In genomic region chr10:69874464-69874863, GRCh38 we compare ENCODE assay signal across 17 cellular contexts.
A peak's percentile ranks its signal among the peaks of the same experiment; 100 is the strongest.
DNase-seq lines count a peak whose midpoint lies in the region; ATAC-seq, FAIRE-seq and TF ChIP-seq lines count a peak whose summit lies in the region.
"Had no signal": no experiment of that assay in that cellular context is flagged by ENCODE, and none has a peak within 500 bp of the region (broad histone marks: within the 10 kb centered on the region; RNA-seq: fewer than 3 reads in every experiment).

No MANE protein-coding gene starts in this region.

- dilution Hi-C loops in mammary epithelial cell (cut with HindIII; ENCODE audit: low sequenced_read_pairs), result no loop called here

- H3K9ac ChIP-seq in mammary epithelial cell (ENCODE audit: insufficient read depth, low read length), result no peak overlapping the region

- H2AFZ ChIP-seq in mammary epithelial cell (ENCODE audit: low read depth, low read length), result no peak overlapping the region

- DNase-seq in AG20443 (ENCODE audit: low spot score) (peak; percentile 85), LHCN-M2 (ENCODE audit: low read depth) (peak; percentile 49), mammary epithelial cell (peak; percentile 45), kidney tubule cell (ENCODE audit: low spot score) (peak; percentile 64), NCI-H128 (lab: John Stamatoyannopoulos, UW; ENCODE audit: unreplicated experiment) (no peak), frontal cortex (ENCODE audit: low spot score in 2 of 2) (no peak), NCI-H2107 treated with DMSO at 0.1 percent for 48 hours (lab: John Stamatoyannopoulos, UW; ENCODE audit: unreplicated experiment) (no peak)
- DNase-seq: activated CD4-positive, alpha-beta memory T cell treated with anti-CD3 and anti-CD28 coated beads, Interleukin-2, amount 10 ng/mL, durations not matched to agents 7 days and 5 days; activated effector memory CD4-positive, alpha-beta T cell treated with anti-CD3 and anti-CD28 coated beads, Interleukin-2, amount 50 U/mL, for 16 hours; CD8-positive, alpha-beta T cell; Karpas-422; NCI-H2107; stimulated activated CD4-positive, alpha-beta T cell treated with anti-CD3 and anti-CD28 coated beads, Interleukin-4, amount 100 ng/mL, for 1 hour; stimulated activated naive CD8-positive, alpha-beta T cell treated with anti-CD3 and anti-CD28 coated beads, Interleukin-15, Interleukin-2, amounts not matched to agents 100 U/mL and 50 U/mL, for 24 hours; T-helper 2 cell had no signal

- WGBS in mammary epithelial cell (ENCODE audit: low coverage, missing lambda C conversion rate), result 68% methylated on average over 4 of the region's 6 CpGs

- H3K4me1 ChIP-seq in mammary epithelial cell (ENCODE audit: insufficient read depth, low read length), result peaks cover 12% of the 10 kb centered on the region

- no peak for ATAC-seq in HG02981 (IDR thresholded peaks at IDR 0.05; ENCODE audit: unreplicated experiment)
- ATAC-seq: CD8-positive, alpha-beta T cell; stimulated activated naive CD8-positive, alpha-beta T cell treated with anti-CD3 and anti-CD28 coated beads, Interleukin-15, Interleukin-2, amounts not matched to agents 100 U/mL and 50 U/mL, for 24 hours had no signal

- no peaks in the 10 kb centered on the region for H3K27me3 ChIP-seq in mammary epithelial cell (ENCODE audit: insufficient read depth, low read length)

- TF ChIP-seq CTCF in mammary epithelial cell (conservative IDR thresholded peaks at IDR 0.05 in 1 of 2, IDR thresholded peaks at IDR 0.05 in 1 of 2; ENCODE audit: extremely low read depth in 1 of 2, insufficient read depth in 1 of 2, low read depth in 1 of 2, low read length in 2 of 2), result no peak

- CTCF ChIA-PET in mammary epithelial cell (lab: Charles Lee; ENCODE audit: low non-redundant PET), result no interaction called here

- no peak overlapping the region for H3K4me2 ChIP-seq in mammary epithelial cell (ENCODE audit: insufficient read depth, low read depth, low read length)

- no peaks in the 10 kb centered on the region for H3K79me2 ChIP-seq in mammary epithelial cell (ENCODE audit: insufficient read depth, low read length)

- no peak for FAIRE-seq in frontal cortex (lab: Jason Lieb, UNC)

- intact Hi-C loops in mammary epithelial cell (cut with micrococcal nuclease), result no loop called here

- no peak overlapping the region for H3K27ac ChIP-seq in mammary epithelial cell (ENCODE audit: insufficient read depth, low read depth, low read length)
- H3K27ac ChIP-seq: epithelial cell of prostate had no signal

- no TSS peak for BruUV-seq in mammary epithelial cell (replicated peaks; lab: Mats Ljungman, UMichigan)

- H3K4me3 ChIP-seq in mammary epithelial cell (replicated peaks in 1 of 3; ENCODE audit: insufficient read depth in 1 of 3, low read depth in 2 of 3, low read length in 3 of 3), result no peak overlapping the region

- no peaks in the 10 kb centered on the region for H3K9me3 ChIP-seq in mammary epithelial cell (replicated peaks; ENCODE audit: insufficient read depth, low read length)

- no peaks in the 10 kb centered on the region for H4K20me1 ChIP-seq in mammary epithelial cell (ENCODE audit: insufficient read depth, low read length)

- in situ Hi-C loops in mammary epithelial cell (cut with MboI; ENCODE audit: low sequenced_read_pairs in 2 of 2), result no loop called here

- H3K36me3 ChIP-seq in mammary epithelial cell (ENCODE audit: insufficient read depth, low read length), result no peaks in the 10 kb centered on the region

Comparison
In these comparisons a context has a peak if more than half of its experiments do, and no peak if none do; other contexts are left out.
1. DNase-seq: peak in AG20443 (single experiment), LHCN-M2 (single experiment), mammary epithelial cell (single experiment) and kidney tubule cell (single experiment); none in NCI-H128 (single experiment), frontal cortex (0 of 2) and NCI-H2107 treated with DMSO at 0.1 percent for 48 hours (single experiment).